2 cellular contexts compared by ENCODE assay signal in the genomic region with DNA sequence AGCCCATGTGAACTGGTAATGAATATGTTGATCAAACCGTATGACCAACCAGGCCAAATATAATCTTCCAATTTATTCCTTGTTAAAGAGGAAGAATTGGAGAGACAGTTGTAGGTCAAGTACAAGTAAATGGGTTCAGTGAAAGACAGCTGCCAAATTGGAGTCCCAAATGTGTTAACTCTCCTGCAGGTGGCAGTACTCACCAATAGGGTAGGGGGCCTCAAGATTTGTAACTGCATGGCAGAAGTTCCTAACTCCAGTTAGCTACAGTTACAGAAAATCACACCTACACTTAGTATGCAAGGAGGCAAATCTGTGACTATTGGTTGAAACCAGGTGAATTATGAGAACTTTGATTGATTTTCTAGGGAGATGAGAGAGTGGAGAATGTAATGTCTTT.
TF ChIP-seq lines count a peak whose summit lies in the region.

No MANE protein-coding gene starts in this region.

TF ChIP-seq in SK-N-SH, 30 proteins besides CTCF, POLR2A, EP300 and RAD21:
- TF ChIP-seq, protein P1, sequence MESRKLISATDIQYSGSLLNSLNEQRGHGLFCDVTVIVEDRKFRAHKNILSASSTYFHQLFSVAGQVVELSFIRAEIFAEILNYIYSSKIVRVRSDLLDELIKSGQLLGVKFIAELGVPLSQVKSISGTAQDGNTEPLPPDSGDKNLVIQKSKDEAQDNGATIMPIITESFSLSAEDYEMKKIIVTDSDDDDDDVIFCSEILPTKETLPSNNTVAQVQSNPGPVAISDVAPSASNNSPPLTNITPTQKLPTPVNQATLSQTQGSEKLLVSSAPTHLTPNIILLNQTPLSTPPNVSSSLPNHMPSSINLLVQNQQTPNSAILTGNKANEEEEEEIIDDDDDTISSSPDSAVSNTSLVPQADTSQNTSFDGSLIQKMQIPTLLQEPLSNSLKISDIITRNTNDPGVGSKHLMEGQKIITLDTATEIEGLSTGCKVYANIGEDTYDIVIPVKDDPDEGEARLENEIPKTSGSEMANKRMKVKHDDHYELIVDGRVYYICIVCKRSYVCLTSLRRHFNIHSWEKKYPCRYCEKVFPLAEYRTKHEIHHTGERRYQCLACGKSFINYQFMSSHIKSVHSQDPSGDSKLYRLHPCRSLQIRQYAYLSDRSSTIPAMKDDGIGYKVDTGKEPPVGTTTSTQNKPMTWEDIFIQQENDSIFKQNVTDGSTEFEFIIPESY (IDR thresholded peaks at IDR 0.05; ENCODE audit: borderline replicate concordance, low read depth) = no peak
- no peak for TF ChIP-seq CHD2 (IDR thresholded peaks at IDR 0.05; ENCODE audit: low read length, partially characterized antibody)
- TF ChIP-seq TEAD4 (IDR thresholded peaks at IDR 0.05; ENCODE audit: borderline replicate concordance, insufficient read depth) = no peak
- TF ChIP-seq FOXJ3 (CRISPR knock-in tag; IDR thresholded peaks at IDR 0.05) = no peak
- no peak for TF ChIP-seq YY1 (IDR thresholded peaks at IDR 0.05; ENCODE audit: low read depth)
- TF ChIP-seq GATA2 (CRISPR knock-in tag; IDR thresholded peaks at IDR 0.05) = no peak
- no peak for TF ChIP-seq NFIC (IDR thresholded peaks at IDR 0.05; ENCODE audit: borderline replicate concordance)
- TF ChIP-seq, protein P2, sequence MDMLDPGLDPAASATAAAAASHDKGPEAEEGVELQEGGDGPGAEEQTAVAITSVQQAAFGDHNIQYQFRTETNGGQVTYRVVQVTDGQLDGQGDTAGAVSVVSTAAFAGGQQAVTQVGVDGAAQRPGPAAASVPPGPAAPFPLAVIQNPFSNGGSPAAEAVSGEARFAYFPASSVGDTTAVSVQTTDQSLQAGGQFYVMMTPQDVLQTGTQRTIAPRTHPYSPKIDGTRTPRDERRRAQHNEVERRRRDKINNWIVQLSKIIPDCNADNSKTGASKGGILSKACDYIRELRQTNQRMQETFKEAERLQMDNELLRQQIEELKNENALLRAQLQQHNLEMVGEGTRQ (IDR thresholded peaks at IDR 0.05; ENCODE audit: borderline replicate concordance, low read depth, low read length) = no peak
- TF ChIP-seq, protein P3, sequence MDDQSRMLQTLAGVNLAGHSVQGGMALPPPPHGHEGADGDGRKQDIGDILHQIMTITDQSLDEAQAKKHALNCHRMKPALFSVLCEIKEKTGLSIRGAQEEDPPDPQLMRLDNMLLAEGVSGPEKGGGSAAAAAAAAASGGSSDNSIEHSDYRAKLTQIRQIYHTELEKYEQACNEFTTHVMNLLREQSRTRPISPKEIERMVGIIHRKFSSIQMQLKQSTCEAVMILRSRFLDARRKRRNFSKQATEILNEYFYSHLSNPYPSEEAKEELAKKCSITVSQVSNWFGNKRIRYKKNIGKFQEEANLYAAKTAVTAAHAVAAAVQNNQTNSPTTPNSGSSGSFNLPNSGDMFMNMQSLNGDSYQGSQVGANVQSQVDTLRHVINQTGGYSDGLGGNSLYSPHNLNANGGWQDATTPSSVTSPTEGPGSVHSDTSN (IDR thresholded peaks at IDR 0.05) = no peak
- no peak for TF ChIP-seq MEF2A (IDR thresholded peaks at IDR 0.05; ENCODE audit: borderline replicate concordance, low read depth)
- TF ChIP-seq ELF1 (IDR thresholded peaks at IDR 0.05) = no peak
- TF ChIP-seq FOSL2 (IDR thresholded peaks at IDR 0.05; ENCODE audit: borderline replicate concordance, low read depth) = no peak
- TF ChIP-seq GABPA (IDR thresholded peaks at IDR 0.05; ENCODE audit: low read depth) = no peak
- TF ChIP-seq EZH2phosphoT487 (IDR thresholded peaks at IDR 0.05; ENCODE audit: borderline replicate concordance, low read depth) = no peak
- no peak for TF ChIP-seq RFX5 (IDR thresholded peaks at IDR 0.05; ENCODE audit: low read length)
- TF ChIP-seq IRF3 (IDR thresholded peaks at IDR 0.05; ENCODE audit: low read depth, low read length) = no peak
- no peak for TF ChIP-seq TCF12 (IDR thresholded peaks at IDR 0.05)
- no peak for TF ChIP-seq RXRA (IDR thresholded peaks at IDR 0.05; ENCODE audit: borderline replicate concordance, low read depth)
- TF ChIP-seq SIN3A (IDR thresholded peaks at IDR 0.05; ENCODE audit: borderline replicate concordance, low read depth, low read length) = no peak

TF ChIP-seq in GM12878, 131 proteins besides CTCF, POLR2A, EP300 and RAD21 (continued from another document):
- TF ChIP-seq, protein P4, sequence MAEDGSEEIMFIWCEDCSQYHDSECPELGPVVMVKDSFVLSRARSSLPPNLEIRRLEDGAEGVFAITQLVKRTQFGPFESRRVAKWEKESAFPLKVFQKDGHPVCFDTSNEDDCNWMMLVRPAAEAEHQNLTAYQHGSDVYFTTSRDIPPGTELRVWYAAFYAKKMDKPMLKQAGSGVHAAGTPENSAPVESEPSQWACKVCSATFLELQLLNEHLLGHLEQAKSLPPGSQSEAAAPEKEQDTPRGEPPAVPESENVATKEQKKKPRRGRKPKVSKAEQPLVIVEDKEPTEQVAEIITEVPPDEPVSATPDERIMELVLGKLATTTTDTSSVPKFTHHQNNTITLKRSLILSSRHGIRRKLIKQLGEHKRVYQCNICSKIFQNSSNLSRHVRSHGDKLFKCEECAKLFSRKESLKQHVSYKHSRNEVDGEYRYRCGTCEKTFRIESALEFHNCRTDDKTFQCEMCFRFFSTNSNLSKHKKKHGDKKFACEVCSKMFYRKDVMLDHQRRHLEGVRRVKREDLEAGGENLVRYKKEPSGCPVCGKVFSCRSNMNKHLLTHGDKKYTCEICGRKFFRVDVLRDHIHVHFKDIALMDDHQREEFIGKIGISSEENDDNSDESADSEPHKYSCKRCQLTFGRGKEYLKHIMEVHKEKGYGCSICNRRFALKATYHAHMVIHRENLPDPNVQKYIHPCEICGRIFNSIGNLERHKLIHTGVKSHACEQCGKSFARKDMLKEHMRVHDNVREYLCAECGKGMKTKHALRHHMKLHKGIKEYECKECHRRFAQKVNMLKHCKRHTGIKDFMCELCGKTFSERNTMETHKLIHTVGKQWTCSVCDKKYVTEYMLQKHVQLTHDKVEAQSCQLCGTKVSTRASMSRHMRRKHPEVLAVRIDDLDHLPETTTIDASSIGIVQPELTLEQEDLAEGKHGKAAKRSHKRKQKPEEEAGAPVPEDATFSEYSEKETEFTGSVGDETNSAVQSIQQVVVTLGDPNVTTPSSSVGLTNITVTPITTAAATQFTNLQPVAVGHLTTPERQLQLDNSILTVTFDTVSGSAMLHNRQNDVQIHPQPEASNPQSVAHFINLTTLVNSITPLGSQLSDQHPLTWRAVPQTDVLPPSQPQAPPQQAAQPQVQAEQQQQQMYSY (CRISPR knock-in tag; IDR thresholded peaks at IDR 0.05) = no peak
- no peak for TF ChIP-seq BHLHE40 (IDR thresholded peaks at IDR 0.05; ENCODE audit: borderline replicate concordance in 1 of 2, low read depth in 2 of 2, low read length in 1 of 2)
- no peak for TF ChIP-seq MEF2A (IDR thresholded peaks at IDR 0.05; ENCODE audit: insufficient read depth, low read depth, low read length)
- no peak for TF ChIP-seq RB1 (IDR thresholded peaks at IDR 0.05; ENCODE audit: borderline replicate concordance)
- no peak for TF ChIP-seq SMAD5 (IDR thresholded peaks at IDR 0.05; ENCODE audit: low read depth)
